In the genomic region with DNA sequence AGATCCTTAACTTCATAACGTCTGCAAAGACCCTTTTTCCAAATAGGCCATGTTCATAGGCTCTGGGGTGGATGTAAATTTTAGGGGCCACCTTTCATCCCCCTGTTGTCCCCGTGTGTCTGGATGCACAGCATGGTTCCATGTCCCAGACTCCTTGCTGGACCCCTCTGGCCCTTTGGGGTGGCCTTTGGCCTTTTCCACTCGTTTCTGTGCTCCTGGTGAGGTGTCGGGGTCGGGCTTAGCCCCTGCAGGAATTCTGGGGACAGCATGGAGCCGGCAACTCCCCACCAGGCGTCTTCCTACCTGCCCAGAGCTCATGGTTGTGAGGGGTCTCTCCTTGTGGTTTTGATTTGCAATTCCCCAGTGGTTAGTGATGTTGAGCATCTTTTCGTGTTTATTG, we compare ENCODE assay signal across 9 cellular contexts.
DNase-seq lines count a peak whose midpoint lies in the region; ATAC-seq, FAIRE-seq and TF ChIP-seq lines count a peak whose summit lies in the region.
"Had no signal": no experiment of that assay in that cellular context is flagged by ENCODE, and none has a peak within 500 bp of the region (broad histone marks: within the 10 kb centered on the region; RNA-seq: fewer than 3 reads in every experiment).

No MANE protein-coding gene starts in this region.

- DNase-seq in SK-N-SH, result peak; percentile 24
- no peak for DNase-seq in keratinocyte (ENCODE audit: low read depth, low spot score)
- no peak for DNase-seq in stimulated activated effector memory CD8-positive, alpha-beta T cell treated with anti-CD3 and anti-CD28 coated beads, Interleukin-12 subunit alpha, Interleukin-12 subunit beta, amount 100 ng/mL, for 72 hours (ENCODE audit: low spot score in 2 of 2)
- no peak for DNase-seq in effector CD8-positive, alpha-beta T cell (lab: John Stamatoyannopoulos, UW)
- no peak for DNase-seq in HEK293T (ENCODE audit: extremely low spot score)
- DNase-seq: retina had no signal

- H3K27me3 Mint-ChIP-seq in activated T-helper 17 cell treated with anti-CD3 and anti-CD28 coated beads, Interleukin-2, amount 50 U/mL, for 72 hours, result no peaks in the 10 kb centered on the region

- H3K27ac ChIP-seq in SK-N-SH (ENCODE audit: low read depth in 2 of 2, low read length in 1 of 2) (peak overlapping the region; percentile 92 to 98), keratinocyte (ENCODE audit: control insufficient read depth, insufficient read depth, low read length) (peak overlapping the region; percentile 95)

- H2AFZ ChIP-seq in SK-N-SH (ENCODE audit: low read depth) (no peak overlapping the region), keratinocyte (ENCODE audit: control insufficient read depth, low read length) (no peak overlapping the region)

- no peaks in the 10 kb centered on the region for H3K36me3 ChIP-seq in SK-N-SH (replicated peaks in 1 of 2; ENCODE audit: control insufficient read depth in 1 of 2, insufficient read depth in 2 of 2, low read length in 1 of 2)
- H3K36me3 ChIP-seq in keratinocyte (ENCODE audit: control insufficient read depth in 2 of 2, extremely low read depth in 1 of 2, insufficient read depth in 2 of 2, low read length in 2 of 2), result peaks cover 17 to 27% of the 10 kb centered on the region in 2 experiments

- H3K79me2 ChIP-seq in SK-N-SH (ENCODE audit: insufficient read depth), result peaks cover 78% of the 10 kb centered on the region
- H3K79me2 ChIP-seq in keratinocyte (ENCODE audit: control insufficient read depth, insufficient read depth, low read length), result peaks cover 85% of the 10 kb centered on the region

- H3K4me1 Mint-ChIP-seq in activated T-helper 17 cell treated with anti-CD3 and anti-CD28 coated beads, Interleukin-2, amount 50 U/mL, for 72 hours, result peaks cover 40% of the 10 kb centered on the region
- peaks cover 43% of the 10 kb centered on the region for H3K4me1 Mint-ChIP-seq in stimulated activated effector memory CD8-positive, alpha-beta T cell treated with anti-CD3 and anti-CD28 coated beads, Interleukin-12 subunit alpha, Interleukin-12 subunit beta, amount 100 ng/mL, for 72 hours

- FAIRE-seq in keratinocyte (lab: Jason Lieb, UNC), result no peak

- no peaks in the 10 kb centered on the region for H3K9me2 ChIP-seq in SK-N-SH

- no peaks in the 10 kb centered on the region for H3K9me3 Mint-ChIP-seq in activated T-helper 17 cell treated with anti-CD3 and anti-CD28 coated beads, Interleukin-2, amount 50 U/mL, for 72 hours
- no peaks in the 10 kb centered on the region for H3K9me3 Mint-ChIP-seq in stimulated activated effector memory CD8-positive, alpha-beta T cell treated with anti-CD3 and anti-CD28 coated beads, Interleukin-12 subunit alpha, Interleukin-12 subunit beta, amount 100 ng/mL, for 72 hours

- H3K4me1 ChIP-seq in SK-N-SH (ENCODE audit: control insufficient read depth in 1 of 2, insufficient read depth in 2 of 2, low read depth in 1 of 2, low read length in 1 of 2) (peaks cover 55 to 60% of the 10 kb centered on the region in 2 experiments; a peak in 3 of 4 replicates), keratinocyte (ENCODE audit: control insufficient read depth, extremely low read depth, insufficient read depth, low read length) (peaks cover 69% of the 10 kb centered on the region)

- no peaks in the 10 kb centered on the region for H3K36me3 Mint-ChIP-seq in activated T-helper 17 cell treated with anti-CD3 and anti-CD28 coated beads, Interleukin-2, amount 50 U/mL, for 72 hours (ENCODE audit: low read depth)
- peaks cover 18% of the 10 kb centered on the region for H3K36me3 Mint-ChIP-seq in stimulated activated effector memory CD8-positive, alpha-beta T cell treated with anti-CD3 and anti-CD28 coated beads, Interleukin-12 subunit alpha, Interleukin-12 subunit beta, amount 100 ng/mL, for 72 hours

- ATAC-seq in SK-N-SH treated with all-trans-retinoic acid at 6 μM for 48 hours, result no peak
- ATAC-seq in activated T-helper 17 cell treated with anti-CD3 and anti-CD28 coated beads, Interleukin-2, amount 50 U/mL, for 72 hours (replicated peaks), result no peak
- ATAC-seq in stimulated activated effector memory CD8-positive, alpha-beta T cell treated with anti-CD3 and anti-CD28 coated beads, Interleukin-12 subunit alpha, Interleukin-12 subunit beta, amount 100 ng/mL, for 72 hours, result no peak
- no peak for ATAC-seq in GM21528 (IDR thresholded peaks at IDR 0.05; ENCODE audit: low FRiP score, unreplicated experiment)

- H3K9me1 ChIP-seq in keratinocyte (ENCODE audit: control insufficient read depth, extremely low read depth, insufficient read depth, low read length), result peaks cover 14% of the 10 kb centered on the region

- H3K9ac ChIP-seq in SK-N-SH (peak overlapping the region; percentile 77; the same call in 1 of the 2 replicates), keratinocyte (ENCODE audit: control insufficient read depth, extremely low read depth, insufficient read depth, low read length) (peak overlapping the region; percentile 95)

- H3K27me3 ChIP-seq in SK-N-SH (ENCODE audit: insufficient read depth) (no peaks in the 10 kb centered on the region), keratinocyte (ENCODE audit: control insufficient read depth, extremely low read depth, insufficient read depth, low read length) (no peaks in the 10 kb centered on the region)

- peaks cover 34% of the 10 kb centered on the region for H3F3A ChIP-seq in SK-N-SH (replicated peaks; ENCODE audit: insufficient read depth)

- H4K20me1 ChIP-seq in SK-N-SH (ENCODE audit: insufficient read depth) (no peaks in the 10 kb centered on the region), keratinocyte (ENCODE audit: control insufficient read depth, extremely low read depth, insufficient read depth, low read length) (peaks cover 47% of the 10 kb centered on the region)

- no peak for TF ChIP-seq EP300 in SK-N-SH (IDR thresholded peaks at IDR 0.05; ENCODE audit: borderline replicate concordance in 1 of 2, low read depth in 1 of 2, low read length in 1 of 2)

- dilution Hi-C loops in keratinocyte (cut with MboI; ENCODE audit: extremely low pct_ligation_motif_present, low sequenced_read_pairs), result no loop called here

- POLR2A ChIA-PET in SK-N-SH (lab: Yijun Ruan, JAX), result no interaction called here
- POLR2A ChIA-PET in HEK293T (lab: Yijun Ruan, JAX), result no interaction called here

- H3K4me3 Mint-ChIP-seq in activated T-helper 17 cell treated with anti-CD3 and anti-CD28 coated beads, Interleukin-2, amount 50 U/mL, for 72 hours, result peak overlapping the region; percentile 73
- peak overlapping the region; percentile 51 for H3K4me3 Mint-ChIP-seq in stimulated activated effector memory CD8-positive, alpha-beta T cell treated with anti-CD3 and anti-CD28 coated beads, Interleukin-12 subunit alpha, Interleukin-12 subunit beta, amount 100 ng/mL, for 72 hours

- CTCF ChIA-PET in SK-N-SH (lab: Yijun Ruan, JAX) (interaction anchor here (1.0 to 4.5 kb wide), 6 partner anchors 8 to 106 kb away, joined by 3 to 24 read pairs (median 3); no protein-coding TSS in a partner anchor), HEK293T (lab: Yijun Ruan, JAX) (no interaction called here)

- no peaks in the 10 kb centered on the region for H3K9me3 ChIP-seq in SK-N-SH
- H3K9me3 ChIP-seq in keratinocyte (ENCODE audit: control insufficient read depth, low read depth, low read length), result no peaks in the 10 kb centered on the region

- TF ChIP-seq RAD21 in SK-N-SH (IDR thresholded peaks at IDR 0.05; ENCODE audit: low read length), result no peak

- H3K27ac Mint-ChIP-seq in activated T-helper 17 cell treated with anti-CD3 and anti-CD28 coated beads, Interleukin-2, amount 50 U/mL, for 72 hours, result peak overlapping the region; percentile 46
- peak overlapping the region; percentile 64 for H3K27ac Mint-ChIP-seq in stimulated activated effector memory CD8-positive, alpha-beta T cell treated with anti-CD3 and anti-CD28 coated beads, Interleukin-12 subunit alpha, Interleukin-12 subunit beta, amount 100 ng/mL, for 72 hours

- 94% methylated on average over 8 of the region's 8 CpGs for WGBS in SK-N-SH (ENCODE audit: low lambda C conversion rate)

- peak overlapping the region; percentile 76 for H3K4me2 ChIP-seq in SK-N-SH
- H3K4me2 ChIP-seq in keratinocyte (ENCODE audit: control insufficient read depth, extremely low read depth, insufficient read depth, low read depth, low read length), result peak overlapping the region; percentile 99

- TF ChIP-seq CTCF in SK-N-SH (IDR thresholded peaks at IDR 0.05), result no peak
- TF ChIP-seq CTCF in keratinocyte (optimal IDR thresholded peaks at IDR 0.05 in 1 of 3, IDR thresholded peaks at IDR 0.05 in 1 of 3, conservative IDR thresholded peaks at IDR 0.05 in 1 of 3; ENCODE audit: extremely low read depth in 1 of 3, insufficient read depth in 2 of 3, low read length in 3 of 3), result no peak

- H3K4me3 ChIP-seq in SK-N-SH (ENCODE audit: low read depth in 2 of 2, low read length in 1 of 2) (no peak overlapping the region), keratinocyte (ENCODE audit: control insufficient read depth in 2 of 3, extremely low read depth in 1 of 3, insufficient read depth in 2 of 3, low read depth in 1 of 3, low read length in 3 of 3) (peak overlapping the region in 2 of 3 experiments; percentile 18 to 26)

TF ChIP-seq in SK-N-SH, 30 proteins besides CTCF, POLR2A, EP300 and RAD21:
- TF ChIP-seq FOSL2 (IDR thresholded peaks at IDR 0.05; ENCODE audit: borderline replicate concordance, low read depth), result no peak

TF ChIP-seq in SK-N-SH treated with all-trans-retinoic acid at 6 μM for 48 hours, 23 proteins besides CTCF, POLR2A, EP300 and RAD21 (continues in another document):
- no peak for TF ChIP-seq PPARA (CRISPR knock-in tag; IDR thresholded peaks at IDR 0.05; ENCODE audit: borderline replicate concordance)

TF ChIP-seq in HEK293T, 16 proteins besides CTCF, POLR2A, EP300 and RAD21 (continues in another document):
- TF ChIP-seq FOXM1 (IDR thresholded peaks at IDR 0.05; ENCODE audit: borderline replicate concordance), result no peak
- TF ChIP-seq FOXA1 (IDR thresholded peaks at IDR 0.05), result no peak
- TF ChIP-seq LEF1 (IDR thresholded peaks at IDR 0.05; ENCODE audit: borderline replicate concordance), result no peak
- TF ChIP-seq BHLHE40 (IDR thresholded peaks at IDR 0.05; ENCODE audit: borderline replicate concordance), result no peak
- TF ChIP-seq FOXK2 (IDR thresholded peaks at IDR 0.05), result no peak
- TF ChIP-seq TARDBP (IDR thresholded peaks at IDR 0.05), result no peak
- no peak for TF ChIP-seq L3MBTL2 (conservative IDR thresholded peaks at IDR 0.05)
- no peak for TF ChIP-seq ZNF384 (IDR thresholded peaks at IDR 0.05)
- no peak for TF ChIP-seq SP1 (IDR thresholded peaks at IDR 0.05)
- TF ChIP-seq, protein P1, sequence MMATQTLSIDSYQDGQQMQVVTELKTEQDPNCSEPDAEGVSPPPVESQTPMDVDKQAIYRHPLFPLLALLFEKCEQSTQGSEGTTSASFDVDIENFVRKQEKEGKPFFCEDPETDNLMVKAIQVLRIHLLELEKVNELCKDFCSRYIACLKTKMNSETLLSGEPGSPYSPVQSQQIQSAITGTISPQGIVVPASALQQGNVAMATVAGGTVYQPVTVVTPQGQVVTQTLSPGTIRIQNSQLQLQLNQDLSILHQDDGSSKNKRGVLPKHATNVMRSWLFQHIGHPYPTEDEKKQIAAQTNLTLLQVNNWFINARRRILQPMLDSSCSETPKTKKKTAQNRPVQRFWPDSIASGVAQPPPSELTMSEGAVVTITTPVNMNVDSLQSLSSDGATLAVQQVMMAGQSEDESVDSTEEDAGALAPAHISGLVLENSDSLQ (IDR thresholded peaks at IDR 0.05), result no peak
- TF ChIP-seq ELF4 (IDR thresholded peaks at IDR 0.05), result no peak
- TF ChIP-seq NFRKB (IDR thresholded peaks at IDR 0.05), result no peak

Comparison
In these comparisons a context has a peak if more than half of its experiments do, and no peak if none do; other contexts are left out.
1. H3K4me3 ChIP-seq: peak in keratinocyte (2 of 3); none in SK-N-SH (0 of 2).